ENCODE assay signal across 1 cellular context in genomic region chr10:131882590-131883451, GRCh38.
TF ChIP-seq lines count a peak whose summit lies in the region.

No MANE protein-coding gene starts in this region.

TF ChIP-seq in IMR-90, 13 proteins besides CTCF, POLR2A, EP300 and RAD21:
- TF ChIP-seq NFE2L2 (IDR thresholded peaks at IDR 0.05; ENCODE audit: low read depth, low read length) (no peak), MXI1 (IDR thresholded peaks at IDR 0.05; ENCODE audit: borderline replicate concordance, low read depth, low read length) (no peak), CHD1 (IDR thresholded peaks at IDR 0.05; ENCODE audit: low read depth, low read length) (no peak), USF2 (IDR thresholded peaks at IDR 0.05; ENCODE audit: low read depth, low read length) (no peak), MAFK (IDR thresholded peaks at IDR 0.05; ENCODE audit: low read depth, low read length) (no peak), SMC3 (IDR thresholded peaks at IDR 0.05; ENCODE audit: low read depth, low read length) (no peak), MAZ (IDR thresholded peaks at IDR 0.05; ENCODE audit: borderline replicate concordance, low read depth, low read length) (no peak), FOS (IDR thresholded peaks at IDR 0.05; ENCODE audit: low read depth, low read length) (no peak), ELK1 (IDR thresholded peaks at IDR 0.05; ENCODE audit: borderline replicate concordance, low read depth, low read length) (no peak), RFX5 (IDR thresholded peaks at IDR 0.05; ENCODE audit: low read depth, low read length) (no peak), BHLHE40 (IDR thresholded peaks at IDR 0.05; ENCODE audit: low read depth, low read length) (no peak), CEBPB (IDR thresholded peaks at IDR 0.05; ENCODE audit: low read depth, low read length) (no peak), RCOR1 (IDR thresholded peaks at IDR 0.05; ENCODE audit: insufficient replicate concordance, low read length) (no peak)
